ENCODE assay signal across 1 cellular context in the genomic region with DNA sequence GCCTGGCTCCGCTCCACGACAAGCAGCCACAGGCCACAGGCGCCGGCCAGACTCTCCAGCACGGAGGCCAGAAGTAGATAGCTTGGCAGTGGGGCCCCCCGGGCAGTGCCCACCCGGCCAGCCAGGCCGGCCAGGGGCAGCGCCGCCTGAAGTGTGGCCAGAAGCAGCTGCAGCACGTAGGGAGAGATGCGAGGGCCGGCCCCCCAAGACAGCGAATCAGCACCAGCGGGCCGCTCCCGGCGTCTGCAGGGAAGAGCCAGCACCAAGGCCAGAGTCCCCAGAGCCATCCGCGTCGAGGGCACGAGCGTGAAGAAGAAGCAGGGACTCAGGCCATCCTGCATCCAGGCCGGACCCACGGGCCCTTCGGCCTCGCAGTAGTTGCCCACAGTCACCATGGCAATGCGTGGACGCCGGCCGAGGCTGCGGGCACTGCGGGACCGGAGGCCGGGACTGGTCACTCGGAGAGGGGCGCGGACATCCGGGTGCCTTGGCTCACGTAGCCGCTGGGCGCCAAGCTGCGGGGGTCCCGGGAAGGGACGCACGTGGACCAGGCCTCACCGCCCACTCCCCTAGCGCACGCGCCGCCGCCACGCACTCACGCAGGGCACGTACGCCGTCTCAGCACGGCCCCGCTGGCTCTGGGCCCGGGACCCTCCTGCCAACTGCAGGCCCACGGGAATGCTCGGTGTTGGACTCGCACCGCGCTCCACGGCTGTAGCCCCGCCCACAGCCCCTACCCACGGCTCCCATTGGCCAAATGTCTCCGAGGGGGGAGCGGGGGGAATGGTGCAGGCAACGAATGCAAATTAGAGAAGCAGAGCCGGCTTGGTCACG.
TF ChIP-seq lines count a peak whose summit lies in the region.

TSS of gene ABCB6 (minus strand) at position 680 of the 834 bp plus-strand sequence. CDS start at position 395, 285 bp downstream.

TF ChIP-seq in GM12878, 131 proteins besides CTCF, POLR2A, EP300 and RAD21 (continued from another document):
- no peak for TF ChIP-seq RELB (IDR thresholded peaks at IDR 0.05; ENCODE audit: low read depth)
- TF ChIP-seq JUNB (IDR thresholded peaks at IDR 0.05): no peak
- peak; percentile 91; the same call in 1 of the 2 replicates for TF ChIP-seq E2F4 (IDR thresholded peaks at IDR 0.05; ENCODE audit: low read depth, low read length)
TF ChIP-seq in GM12878: peak in this region for 41.
